ENCODE assay signal across 21 cellular contexts in the genomic region with DNA sequence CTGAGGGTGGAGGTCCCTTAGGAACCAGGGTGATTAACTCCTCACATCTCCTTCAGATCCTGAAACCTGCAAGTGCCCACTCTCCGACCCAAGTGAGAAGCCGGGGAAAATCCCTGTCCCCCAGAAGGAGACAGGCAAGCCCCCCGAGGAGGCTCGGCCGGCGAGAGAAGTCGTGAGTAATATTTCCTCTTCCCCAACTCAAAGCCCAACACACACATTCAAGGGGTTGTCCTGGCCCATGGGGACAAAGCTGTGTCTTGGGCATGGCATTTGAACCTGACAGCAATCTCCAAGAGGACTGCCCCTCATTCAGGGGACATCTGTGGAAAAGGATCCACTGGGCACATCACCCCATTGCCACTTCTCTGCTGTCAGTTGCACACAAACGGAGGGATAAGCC.
"Had no signal": no experiment of that assay in that cellular context is flagged by ENCODE, and none has a peak within 500 bp of the region (broad histone marks: within the 10 kb centered on the region; RNA-seq: fewer than 3 reads in every experiment).

No MANE protein-coding gene starts in this region.

- H3K9me3 ChIP-seq: lower lobe of right lung, mucosa of descending colon, prostate gland, right atrium auricular region, thoracic aorta, transverse colon, vagina had no signal

- H3K9me3 Mint-ChIP-seq: immature natural killer cell; naive thymus-derived CD4-positive, alpha-beta T cell; nephron; neural progenitor cell; stimulated activated effector memory CD8-positive, alpha-beta T cell treated with anti-CD3 and anti-CD28 coated beads, Interleukin-12 subunit alpha, Interleukin-12 subunit beta, amount 100 ng/mL, for 72 hours had no signal

- H3K4me3 ChIP-seq: lower lobe of right lung, mucosa of descending colon, neural progenitor cell, prostate gland, right atrium auricular region, thoracic aorta, transverse colon, vagina had no signal

- H3K27me3 ChIP-seq: neural progenitor cell, right atrium auricular region, transverse colon, vagina had no signal

- H3K4me2 ChIP-seq: neural progenitor cell had no signal

- DNase-seq: cortex of kidney; effector CD4-positive, alpha-beta T cell; hypothalamus; immature natural killer cell; left ventricle myocardium superior; lower lobe of right lung; mucosa of descending colon; naive thymus-derived CD4-positive, alpha-beta T cell; stimulated activated CD4-positive, alpha-beta T cell treated with anti-CD3 and anti-CD28 coated beads, Interleukin-2, amount 100 ng/mL, for 24 hours; stimulated activated CD4-positive, alpha-beta T cell treated with anti-CD3 and anti-CD28 coated beads, Interleukin-4, amount 100 ng/mL, for 24 hours; stimulated activated naive CD4-positive, alpha-beta T cell treated with Interleukin-2 at 50 U/mL for 16 hours; transverse colon had no signal

- H3K79me2 ChIP-seq: parathyroid adenoma had no signal

- H3K27ac Mint-ChIP-seq: immature natural killer cell; naive thymus-derived CD4-positive, alpha-beta T cell; neural progenitor cell; stimulated activated effector memory CD8-positive, alpha-beta T cell treated with anti-CD3 and anti-CD28 coated beads, Interleukin-12 subunit alpha, Interleukin-12 subunit beta, amount 100 ng/mL, for 72 hours had no signal

- H3K36me3 ChIP-seq: lower lobe of right lung, neural progenitor cell, prostate gland, right atrium auricular region, thoracic aorta, transverse colon, vagina had no signal

- H3K36me3 Mint-ChIP-seq: immature natural killer cell; naive thymus-derived CD4-positive, alpha-beta T cell; stimulated activated effector memory CD8-positive, alpha-beta T cell treated with anti-CD3 and anti-CD28 coated beads, Interleukin-12 subunit alpha, Interleukin-12 subunit beta, amount 100 ng/mL, for 72 hours had no signal

- H3K4me3 Mint-ChIP-seq: immature natural killer cell; naive thymus-derived CD4-positive, alpha-beta T cell; nephron; neural progenitor cell; stimulated activated effector memory CD8-positive, alpha-beta T cell treated with anti-CD3 and anti-CD28 coated beads, Interleukin-12 subunit alpha, Interleukin-12 subunit beta, amount 100 ng/mL, for 72 hours had no signal

- H2AFZ ChIP-seq: neural progenitor cell, parathyroid adenoma had no signal

- H3K9ac ChIP-seq: neural progenitor cell, parathyroid adenoma had no signal

- ATAC-seq: left ventricle myocardium superior; lower lobe of right lung; mucosa of descending colon; naive thymus-derived CD4-positive, alpha-beta T cell; sciatic nerve; stimulated activated effector memory CD8-positive, alpha-beta T cell treated with anti-CD3 and anti-CD28 coated beads, Interleukin-12 subunit alpha, Interleukin-12 subunit beta, amount 100 ng/mL, for 72 hours had no signal

- H3K4me1 Mint-ChIP-seq: immature natural killer cell had no signal

- H3K27ac ChIP-seq: lower lobe of right lung, neural progenitor cell, parathyroid adenoma, prostate gland, right atrium auricular region, thoracic aorta, transverse colon, vagina had no signal

- H3K4me1 ChIP-seq: lower lobe of right lung, prostate gland, right atrium auricular region, transverse colon, vagina had no signal
